14 cellular contexts compared by ENCODE assay signal in the genomic region with DNA sequence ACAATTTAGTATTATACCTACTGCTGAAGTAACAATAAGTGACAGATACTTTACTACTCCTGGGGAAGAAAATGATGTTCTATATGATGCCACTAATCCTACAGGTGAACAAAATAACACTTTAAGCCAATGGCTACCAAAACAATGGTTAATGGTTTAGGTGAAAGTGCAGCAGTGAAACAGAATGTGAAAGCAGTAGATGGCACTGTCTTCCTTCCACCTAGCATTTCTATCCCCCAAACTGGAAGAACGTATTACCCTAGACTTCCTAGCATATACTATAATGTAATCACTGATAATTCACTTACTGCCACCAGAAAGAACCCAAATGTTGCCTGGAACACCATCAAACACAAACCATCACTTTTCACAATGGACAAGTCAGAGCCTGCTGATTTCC. TPM values are rescaled to one million over a fixed set of nuclear protein-coding genes. Genes with fewer than 3 reads are reported as not detected.
DNase-seq lines count a peak whose midpoint lies in the region; ATAC-seq and TF ChIP-seq lines count a peak whose summit lies in the region.
"Had no signal": no experiment of that assay in that cellular context is flagged by ENCODE, and none has a peak within 500 bp of the region (broad histone marks: within the 10 kb centered on the region; RNA-seq: fewer than 3 reads in every experiment).

No MANE protein-coding gene starts in this region.

- no peaks in the 10 kb centered on the region for H3K9me2 ChIP-seq in PC-3 (replicated peaks; ENCODE audit: low read length)

- no peaks in the 10 kb centered on the region for H3K79me2 ChIP-seq in PC-3 (ENCODE audit: low read length)

- POLR2A ChIA-PET in PC-3 (lab: Charles Lee; ENCODE audit: unreplicated experiment) = no interaction called here

- no peaks in the 10 kb centered on the region for H4K20me1 ChIP-seq in PC-3 (ENCODE audit: low read length)

- H2AFZ ChIP-seq in PC-3 (ENCODE audit: low read length) = no peak overlapping the region

- no peak overlapping the region for H3K4me3 ChIP-seq in PC-3 (ENCODE audit: low read length)
- H3K4me3 ChIP-seq in gastrocnemius medialis = no peak overlapping the region

- H3K9me3 ChIP-seq in PC-3 (ENCODE audit: low read length) = no peaks in the 10 kb centered on the region
- H3K9me3 ChIP-seq in gastrocnemius medialis = no peaks in the 10 kb centered on the region

- no TSS peak for BruUV-seq in PC-3 (replicated peaks; lab: Mats Ljungman, UMichigan)

- ATAC-seq in GM19351 (IDR thresholded peaks at IDR 0.05; ENCODE audit: unreplicated experiment) (peak; percentile 85), HG02885 (IDR thresholded peaks at IDR 0.05; ENCODE audit: poor library complexity, unreplicated experiment) (peak; percentile 81), PC-3 (no peak), gastrocnemius medialis (no peak)
- no peak for ATAC-seq in stimulated activated naive CD8-positive, alpha-beta T cell treated with anti-CD3 and anti-CD28 coated beads, Interleukin-15, Interleukin-2, amounts not matched to agents 100 U/mL and 50 U/mL, for 24 hours

- peak; percentile 58 for TF ChIP-seq CTCF in GM12872 (IDR thresholded peaks at IDR 0.05; ENCODE audit: insufficient read depth, low read depth, low read length)
- TF ChIP-seq CTCF in PC-3 (conservative IDR thresholded peaks at IDR 0.05; ENCODE audit: low read depth, low read length) = peak; percentile 27; the same call in 1 of the 2 replicates
- TF ChIP-seq CTCF in gastrocnemius medialis (IDR thresholded peaks at IDR 0.05 in 4 of 5, conservative IDR thresholded peaks at IDR 0.05 in 1 of 5) = no peak

- H3F3A ChIP-seq in PC-3 (ENCODE audit: low read length, unreplicated experiment) = no peaks in the 10 kb centered on the region

- CTCF ChIA-PET in PC-3 (lab: Charles Lee) = no interaction called here

- no peak overlapping the region for H3K4me2 ChIP-seq in PC-3 (ENCODE audit: low read length)

- no peaks in the 10 kb centered on the region for H3K36me3 ChIP-seq in PC-3 (ENCODE audit: low read depth, low read length)
- no peaks in the 10 kb centered on the region for H3K36me3 ChIP-seq in gastrocnemius medialis
- H3K36me3 ChIP-seq: WERI-Rb-1 had no signal

- DNase-seq in PC-3 (peak; percentile 21), NCI-H510A (lab: John Stamatoyannopoulos, UW) (no peak), gastrocnemius medialis (no peak)
- no peak for DNase-seq in stimulated activated CD4-positive, alpha-beta T cell treated with anti-CD3 and anti-CD28 coated beads, Interleukin-1b, Interleukin-23, amount 100 ng/mL, for 48 hours
- DNase-seq in stimulated activated naive CD8-positive, alpha-beta T cell treated with anti-CD3 and anti-CD28 coated beads, Interleukin-15, Interleukin-2, amounts not matched to agents 100 U/mL and 50 U/mL, for 24 hours = no peak
- DNase-seq: activated T-cell treated with anti-CD3 and anti-CD28 coated beads for 4 hours, AML-193, HFFc6, RPMI8226, WERI-Rb-1 had no signal

- H3K27me3 ChIP-seq in PC-3 (ENCODE audit: low read length) = peaks cover 7% of the 10 kb centered on the region; the same call in 1 of the 2 replicates
- H3K27me3 ChIP-seq in gastrocnemius medialis = no peaks in the 10 kb centered on the region

- TF ChIP-seq POLR2A in gastrocnemius medialis (IDR thresholded peaks at IDR 0.05) = no peak

- intact Hi-C loops in PC-3 (cut with micrococcal nuclease) (loop anchor here (2.0 kb wide), 1 partner anchor 189 kb away; no protein-coding TSS in a partner anchor), gastrocnemius medialis (cut with DNase I; ENCODE audit: low total_unique reads) (no loop called here)

- H3K27ac ChIP-seq in PC-3 (ENCODE audit: low read length) = no peak overlapping the region
- H3K27ac ChIP-seq in gastrocnemius medialis = no peak overlapping the region
- H3K27ac ChIP-seq: WERI-Rb-1 had no signal

- in situ Hi-C loops in gastrocnemius medialis (cut with MboI; ENCODE audit: low sequenced_read_pairs in 4 of 4) = no loop called here

- no peak overlapping the region for H3K9ac ChIP-seq in PC-3 (ENCODE audit: low read length)

- H3K4me1 ChIP-seq in PC-3 (ENCODE audit: insufficient read depth, low read length) = no peaks in the 10 kb centered on the region
- H3K4me1 ChIP-seq in gastrocnemius medialis = no peaks in the 10 kb centered on the region

RNA-seq across cellular contexts. Expression of gene CABS1, which starts 18.9 kb away (rescaled TPM):
- total RNA-seq in PC-3 (2014; rRNA removed) (not detected in 2 replicates), gastrocnemius medialis (not detected)
- total RNA-seq: HFFc6, pulmonary artery endothelial cell had no signal

RNA-seq across cellular contexts. Expression of gene SMR3A, which starts 44.6 kb away (rescaled TPM):
- not detected in 2 replicates for total RNA-seq in PC-3 (2014; rRNA removed)
- not detected for total RNA-seq in gastrocnemius medialis
- total RNA-seq: HFFc6, pulmonary artery endothelial cell had no signal

Comparison
In these comparisons a context has a peak if more than half of its experiments do, and no peak if none do; other contexts are left out.
1. CTCF ChIP-seq: peak in GM12872 (single experiment) and PC-3 (single experiment); none in gastrocnemius medialis (0 of 5).
2. ATAC-seq: peak in GM19351 (single experiment) and HG02885 (single experiment); none in PC-3 (single experiment), gastrocnemius medialis (0 of 2) and stimulated activated naive CD8-positive, alpha-beta T cell treated with anti-CD3 and anti-CD28 coated beads, Interleukin-15, Interleukin-2, amounts not matched to agents 100 U/mL and 50 U/mL, for 24 hours (single experiment).